In genomic region chr10:119443441-119443840, GRCh38 we compare ENCODE assay signal across 27 cellular contexts.
"Had no signal": no experiment of that assay in that cellular context is flagged by ENCODE, and none has a peak within 500 bp of the region (broad histone marks: within the 10 kb centered on the region; RNA-seq: fewer than 3 reads in every experiment).

No MANE protein-coding gene starts in this region.

- H3K4me3 ChIP-seq: esophagus squamous epithelium, hepatocyte, lung, mucosa of descending colon, ovary, sigmoid colon, stomach, tibial nerve had no signal

- H3K4me2 ChIP-seq: hepatocyte had no signal

- H2AFZ ChIP-seq: hepatocyte had no signal

- H3K36me3 ChIP-seq: ovary had no signal

- FAIRE-seq: bronchial epithelial cell, colon, small intestine had no signal

- H3K9me3 ChIP-seq: esophagus squamous epithelium, mucosa of descending colon, ovary, sigmoid colon, stomach, tibial nerve had no signal

- H3K79me2 ChIP-seq: hepatocyte had no signal

- DNase-seq: activated CD4-positive, alpha-beta T cell treated with anti-CD3 and anti-CD28 coated beads for 36 hours; activated CD4-positive, CD25-positive, alpha-beta regulatory T cell; activated effector memory CD4-positive, alpha-beta T cell treated with Interleukin-2 at 50 U/mL for 16 hours; activated naive CD4-positive, alpha-beta T cell treated with Interleukin-2 at 50 U/mL for 16 hours; activated T-cell treated with anti-CD3 and anti-CD28 coated beads for 4 hours; activated T-cell treated with anti-CD3 and anti-CD28 coated beads, Interleukin-2, amount 50 U/mL, for 72 hours; anterior cingulate cortex; dermis blood vessel endothelial cell; effector CD4-positive, alpha-beta T cell; esophagus squamous epithelium; foreskin melanocyte; islet precursor cell; ovary; sigmoid colon; small intestine; stimulated activated CD4-positive, alpha-beta T cell treated with anti-CD3 and anti-CD28 coated beads, Interleukin-4, amount 100 ng/mL, for 24 hours; stimulated activated CD8-positive, alpha-beta memory T cell treated with anti-CD3 and anti-CD28 coated beads, Interleukin-4, amount 100 ng/mL, for 48 hours; stimulated activated naive B cell treated with anti-CD40 and anti-IgM and Interleukin-4, amounts not matched to agents 10 μg/mL and 1 μg/mL and 100 μg/mL, for 72 hours; stomach; T-cell had no signal

- H3K27ac ChIP-seq: epithelial cell of prostate, esophagus squamous epithelium, hepatocyte, ovary, sigmoid colon had no signal

- H3K27me3 ChIP-seq: esophagus squamous epithelium, hepatocyte, ovary, sigmoid colon, stomach, tibial nerve had no signal

- ATAC-seq: activated CD4-positive, alpha-beta T cell treated with anti-CD3 and anti-CD28 coated beads for 36 hours; activated T-cell treated with anti-CD3 and anti-CD28 coated beads, Interleukin-2, amount 50 U/mL, for 72 hours; mucosa of descending colon; stimulated activated naive B cell treated with anti-CD40 and anti-IgM and Interleukin-4, amounts not matched to agents 10 μg/mL and 1 μg/mL and 100 μg/mL, for 72 hours; T-cell had no signal
